In genomic region chr6:16162003-16162402, GRCh38 we compare ENCODE assay signal across 1 cellular context.
TF ChIP-seq lines count a peak whose summit lies in the region.

No MANE protein-coding gene starts in this region.

TF ChIP-seq in GM12878, 131 proteins besides CTCF, POLR2A, EP300 and RAD21 (continues in another document):
- TF ChIP-seq REST (IDR thresholded peaks at IDR 0.05; ENCODE audit: low read depth, low read length) (no peak), HDGF (IDR thresholded peaks at IDR 0.05) (no peak), SIX5 (IDR thresholded peaks at IDR 0.05; ENCODE audit: low read depth, low read length, severe bottlenecking) (no peak), TCF7 (IDR thresholded peaks at IDR 0.05; ENCODE audit: borderline replicate concordance) (peak; percentile 96), ESRRA (IDR thresholded peaks at IDR 0.05; ENCODE audit: low read length) (no peak), ASH2L (IDR thresholded peaks at IDR 0.05; ENCODE audit: borderline replicate concordance, low read depth) (no peak), ATF3 (IDR thresholded peaks at IDR 0.05; ENCODE audit: borderline replicate concordance, extremely low read depth, low read depth, low read length) (no peak), RELA (IDR thresholded peaks at IDR 0.05; ENCODE audit: borderline replicate concordance, partially characterized antibody) (no peak), MYB (IDR thresholded peaks at IDR 0.05; ENCODE audit: borderline replicate concordance, low read depth, low read length) (no peak), MTA3 (IDR thresholded peaks at IDR 0.05; ENCODE audit: borderline replicate concordance, low read length) (no peak), NFIC (IDR thresholded peaks at IDR 0.05; ENCODE audit: low read depth, low read length) (peak; percentile 42; the same call in 1 of the 2 replicates), MEF2B (IDR thresholded peaks at IDR 0.05; ENCODE audit: partially characterized antibody, poor library complexity, severe bottlenecking) (peak; percentile 21), ZZZ3 (IDR thresholded peaks at IDR 0.05; ENCODE audit: control insufficient read depth, insufficient read length, low read depth) (no peak), MTA2 (IDR thresholded peaks at IDR 0.05; ENCODE audit: low read depth) (peak; percentile 49), SMC3 (IDR thresholded peaks at IDR 0.05; ENCODE audit: borderline replicate concordance, low read length) (no peak), SMAD1 (IDR thresholded peaks at IDR 0.05; ENCODE audit: low read depth, partially characterized antibody) (no peak), ZBTB4 (CRISPR knock-in tag; IDR thresholded peaks at IDR 0.05) (no peak), RELB (IDR thresholded peaks at IDR 0.05; ENCODE audit: low read depth) (no peak), KAT2A (conservative IDR thresholded peaks at IDR 0.05; ENCODE audit: control insufficient read depth, low read depth, low read length) (no peak), ZNF687 (IDR thresholded peaks at IDR 0.05) (no peak), JUNB (IDR thresholded peaks at IDR 0.05) (no peak; the same call in 1 of the 2 replicates), IRF4 (IDR thresholded peaks at IDR 0.05; ENCODE audit: low read depth, low read length) (no peak), ZNF217 (IDR thresholded peaks at IDR 0.05) (no peak), BACH1 (IDR thresholded peaks at IDR 0.05; ENCODE audit: borderline replicate concordance) (no peak), JUND (IDR thresholded peaks at IDR 0.05; ENCODE audit: low read depth, low read length) (no peak), HDAC6 (IDR thresholded peaks at IDR 0.05; ENCODE audit: unreplicated experiment) (no peak), POLR2AphosphoS5 (IDR thresholded peaks at IDR 0.05; ENCODE audit: low read length) (no peak), POLR2AphosphoS2 (IDR thresholded peaks at IDR 0.05; ENCODE audit: low read depth, low read length) (no peak), FOXK2 (IDR thresholded peaks at IDR 0.05) (no peak), ZBTB11 (CRISPR knock-in tag; IDR thresholded peaks at IDR 0.05) (no peak), SREBF2 (IDR thresholded peaks at IDR 0.05; ENCODE audit: low read length) (no peak), SIN3A (IDR thresholded peaks at IDR 0.05; ENCODE audit: low read depth, low read length) (no peak), CHD2 (IDR thresholded peaks at IDR 0.05; ENCODE audit: borderline replicate concordance, low read depth, low read length) (no peak), BCLAF1 (IDR thresholded peaks at IDR 0.05) (no peak), GATAD2B (conservative IDR thresholded peaks at IDR 0.05; ENCODE audit: low read depth) (no peak), ATF7 (IDR thresholded peaks at IDR 0.05; ENCODE audit: low read depth) (peak; percentile 24; the same call in 1 of the 2 replicates), MYC (IDR thresholded peaks at IDR 0.05; ENCODE audit: insufficient read depth, insufficient read length, insufficient replicate concordance, low read length, severe bottlenecking) (no peak), ZSCAN29 (IDR thresholded peaks at IDR 0.05) (peak; percentile 71; the same call in 1 of the 2 replicates), NKRF (conservative IDR thresholded peaks at IDR 0.05) (no peak)
